8 cellular contexts compared by ENCODE assay signal in genomic region chr20:30376767-30377658, GRCh38.
DNase-seq lines count a peak whose midpoint lies in the region; ATAC-seq, FAIRE-seq and TF ChIP-seq lines count a peak whose summit lies in the region.

No MANE protein-coding gene starts in this region.

- DNase-seq in D721Med (ENCODE audit: insufficient read length, low spot score) (peak; percentile 28), RWPE1 (ENCODE audit: low spot score) (peak; percentile 66), activated gamma-delta T cell treated with Interleukin-2 at 50 U/mL for 16 hours (peak; percentile 82), foreskin keratinocyte (peak; percentile 61 to 74), nucleus accumbens (lab: John Stamatoyannopoulos, UW) (peak in 55 of 56 donors; percentile 5 to 88 (median 69)), superior temporal gyrus (ENCODE audit: extremely low spot score) (peak; percentile 68)

- POLR2A ChIA-PET in RWPE1 (lab: Yijun Ruan, JAX; ENCODE audit: low non-redundant PET) = no interaction called here

- H3K4me3 ChIP-seq in KMS-11 (IDR thresholded peaks at IDR 0.05; ENCODE audit: insufficient read depth, low read depth, low read length) = no peak overlapping the region

- FAIRE-seq in D721Med (lab: Jason Lieb, UNC) = no peak

- H3K4me2 ChIP-seq in KMS-11 = peak overlapping the region; percentile 86; the same call in 1 of the 2 replicates

- H3K36me3 ChIP-seq in KMS-11 (ENCODE audit: insufficient read depth) = no peaks in the 10 kb centered on the region

- H3K4me1 ChIP-seq in KMS-11 (ENCODE audit: low read depth, poor library complexity, severe bottlenecking) = peaks cover 6% of the 10 kb centered on the region
- no peaks in the 10 kb centered on the region for H3K4me1 ChIP-seq in foreskin keratinocyte

- no peaks in the 10 kb centered on the region for H4K20me1 ChIP-seq in KMS-11 (ENCODE audit: insufficient read depth)

- peaks cover 9% of the 10 kb centered on the region; the same call in 1 of the 2 replicates for H3K79me2 ChIP-seq in KMS-11 (ENCODE audit: insufficient read depth, low read depth)

- CTCF ChIA-PET in RWPE1 (lab: Yijun Ruan, JAX) = no interaction called here

- H2AFZ ChIP-seq in KMS-11 (ENCODE audit: low read depth) = peak overlapping the region; percentile 85

- TF ChIP-seq CTCF in D721Med (IDR thresholded peaks at IDR 0.05; ENCODE audit: insufficient read depth, missing control alignments) (no peak), KMS-11 (conservative IDR thresholded peaks at IDR 0.05; ENCODE audit: low read depth, low read length) (peak; percentile 56), RWPE1 (conservative IDR thresholded peaks at IDR 0.05; ENCODE audit: low read depth) (peak; percentile 35; the same call in 1 of the 2 replicates), foreskin keratinocyte (conservative IDR thresholded peaks at IDR 0.05) (peak; percentile 79)

- ATAC-seq in GM21529 (IDR thresholded peaks at IDR 0.05; ENCODE audit: unreplicated experiment) (peak; percentile 79), foreskin keratinocyte (peak; percentile 98)

- H3K27ac ChIP-seq in KMS-11 = peak overlapping the region; percentile 86
- peak overlapping the region; percentile 74 for H3K27ac ChIP-seq in RWPE1
- H3K27ac ChIP-seq in foreskin keratinocyte = peak overlapping the region; percentile 45

- H3K27me3 ChIP-seq in KMS-11 (ENCODE audit: insufficient read depth, low read depth) = no peaks in the 10 kb centered on the region
- H3K27me3 ChIP-seq in foreskin keratinocyte = no peaks in the 10 kb centered on the region

- peak overlapping the region; percentile 87 for H3K9ac ChIP-seq in KMS-11

Comparison
In these comparisons a context has a peak if more than half of its experiments do, and no peak if none do; other contexts are left out.
1. DNase-seq: peak in every context shown above with its lines; median percentile 82 in activated gamma-delta T cell treated with Interleukin-2 at 50 U/mL for 16 hours; 69 in nucleus accumbens; 68 in superior temporal gyrus; 68 in foreskin keratinocyte; 66 in RWPE1; 28 in D721Med.